In genomic region chr19:48400018-48400742, GRCh38 we compare ENCODE assay signal across 9 cellular contexts. TPM values are rescaled to one million over a fixed set of nuclear protein-coding genes. Genes with fewer than 3 reads are reported as not detected.
DNase-seq lines count a peak whose midpoint lies in the region; ATAC-seq and FAIRE-seq lines count a peak whose summit lies in the region.
"Had no signal": no experiment of that assay in that cellular context is flagged by ENCODE, and none has a peak within 500 bp of the region (broad histone marks: within the 10 kb centered on the region; RNA-seq: fewer than 3 reads in every experiment).

No MANE protein-coding gene starts in this region.

- no peak for ATAC-seq in GM21367 (IDR thresholded peaks at IDR 0.05; ENCODE audit: unreplicated experiment)
- no peak for ATAC-seq in HG02571 (IDR thresholded peaks at IDR 0.05; ENCODE audit: unreplicated experiment)

- FAIRE-seq in GM19239 (lab: Jason Lieb, UNC) = peak; percentile 44
- FAIRE-seq: endometrium had no signal

- H3K4me1 ChIP-seq in ectodermal cell (ENCODE audit: control insufficient read depth, insufficient read depth, low read length) (peaks cover 29% of the 10 kb centered on the region), mucosa of stomach (ENCODE audit: control insufficient read depth, insufficient read depth, low read length) (peaks cover 17% of the 10 kb centered on the region)

- H3K4me3 ChIP-seq in ectodermal cell (ENCODE audit: insufficient read depth, low read depth, low read length) (no peak overlapping the region), mucosa of stomach (ENCODE audit: low read length) (peak overlapping the region; percentile 22)

- no peaks in the 10 kb centered on the region for H3K36me3 ChIP-seq in ectodermal cell (ENCODE audit: control insufficient read depth, insufficient read depth, low read length)
- no peaks in the 10 kb centered on the region for H3K36me3 ChIP-seq in mucosa of stomach (ENCODE audit: control insufficient read depth, insufficient read depth, low read length)

- H3K9me3 ChIP-seq in ectodermal cell (ENCODE audit: control insufficient read depth, low read length) (no peaks in the 10 kb centered on the region), mucosa of stomach (ENCODE audit: control insufficient read depth, low read length) (no peaks in the 10 kb centered on the region)

- peak overlapping the region; percentile 39 for H3K27ac ChIP-seq in ectodermal cell (ENCODE audit: insufficient read depth, low read depth, low read length, poor library complexity, severe bottlenecking)

- H3K9ac ChIP-seq in mucosa of stomach (ENCODE audit: low read length) = no peak overlapping the region

- DNase-seq in AG08396 (ENCODE audit: low spot score) (peak; percentile 86), GM19239 (ENCODE audit: insufficient read length, low spot score) (no peak), RPMI7951 (ENCODE audit: low read depth) (peak; percentile 89), SKM-1 (lab: John Stamatoyannopoulos, UW; ENCODE audit: unreplicated experiment) (no peak)

- H3K27me3 ChIP-seq in ectodermal cell (ENCODE audit: control insufficient read depth, insufficient read depth, low read length, poor library complexity, severe bottlenecking) (peaks cover 35% of the 10 kb centered on the region), mucosa of stomach (ENCODE audit: control insufficient read depth, insufficient read depth, low read length) (peaks cover 30% of the 10 kb centered on the region)

- 37 to 40% methylated on average over 14 of the region's 14 CpGs for WGBS in ectodermal cell, 2 experiments

RNA-seq across cellular contexts. Expression of gene GRIN2D, which starts 6.7 kb away (rescaled TPM):
- total RNA-seq in RPMI7951 (2014; rRNA removed; shearing (Covaris generic)) = 0.60 and 0.68 TPM in 2 replicates
- polyA plus RNA-seq in ectodermal cell (2013, experiment 1 of 4) = 0.39 TPM
- 0.52 TPM for polyA plus RNA-seq in ectodermal cell (2013, experiment 2 of 4)
- 0.96 TPM for polyA plus RNA-seq in ectodermal cell (2013, experiment 3 of 4)
- polyA plus RNA-seq in ectodermal cell (2013, experiment 4 of 4) = 0.85 TPM

RNA-seq across cellular contexts. Expression of gene KDELR1, which starts 8.8 kb away (rescaled TPM):
- total RNA-seq in RPMI7951 (2014; rRNA removed; shearing (Covaris generic)) = 153 and 156 TPM in 2 replicates
- 298 TPM for polyA plus RNA-seq in ectodermal cell (2013, experiment 1 of 4)
- 301 TPM for polyA plus RNA-seq in ectodermal cell (2013, experiment 2 of 4)
- 217 TPM for polyA plus RNA-seq in ectodermal cell (2013, experiment 3 of 4)
- 240 TPM for polyA plus RNA-seq in ectodermal cell (2013, experiment 4 of 4)

RNA-seq across cellular contexts. Expression of gene SYNGR4, which starts 36.0 kb away (rescaled TPM):
- not detected in 2 replicates for total RNA-seq in RPMI7951 (2014; rRNA removed; shearing (Covaris generic))
- not detected for polyA plus RNA-seq in ectodermal cell (2013, experiment 1 of 4)
- not detected for polyA plus RNA-seq in ectodermal cell (2013, experiment 2 of 4)
- not detected for polyA plus RNA-seq in ectodermal cell (2013, experiment 3 of 4)
- polyA plus RNA-seq in ectodermal cell (2013, experiment 4 of 4) = 0.24 TPM

RNA-seq across cellular contexts. Expression of gene TMEM143, which starts 36.4 kb away (rescaled TPM):
- total RNA-seq in RPMI7951 (2014; rRNA removed; shearing (Covaris generic)) = 4.4 and 6.4 TPM in 2 replicates
- 12.2 TPM for polyA plus RNA-seq in ectodermal cell (2013, experiment 1 of 4)
- polyA plus RNA-seq in ectodermal cell (2013, experiment 2 of 4) = 14.1 TPM
- 9.8 TPM for polyA plus RNA-seq in ectodermal cell (2013, experiment 3 of 4)
- polyA plus RNA-seq in ectodermal cell (2013, experiment 4 of 4) = 12.1 TPM

RNA-seq across cellular contexts. Expression of gene GRWD1, which starts 45.6 kb away (rescaled TPM):
- total RNA-seq in RPMI7951 (2014; rRNA removed; shearing (Covaris generic)) = 28.2 and 38.0 TPM in 2 replicates
- polyA plus RNA-seq in ectodermal cell (2013, experiment 1 of 4) = 36.5 TPM
- 38.5 TPM for polyA plus RNA-seq in ectodermal cell (2013, experiment 2 of 4)
- 17.1 TPM for polyA plus RNA-seq in ectodermal cell (2013, experiment 3 of 4)
- polyA plus RNA-seq in ectodermal cell (2013, experiment 4 of 4) = 20.9 TPM

Comparison
In these comparisons a context has a peak if more than half of its experiments do, and no peak if none do; other contexts are left out.
1. DNase-seq: peak in AG08396 (single experiment) and RPMI7951 (single experiment); none in GM19239 (single experiment) and SKM-1 (single experiment).